8 cellular contexts compared by ENCODE assay signal in genomic region chr16:9092963-9093477, GRCh38. TPM values are rescaled to one million over a fixed set of nuclear protein-coding genes. Genes with fewer than 3 reads are reported as not detected.
DNase-seq lines count a peak whose midpoint lies in the region; ATAC-seq, FAIRE-seq and TF ChIP-seq lines count a peak whose summit lies in the region.

No MANE protein-coding gene starts in this region.

- H3K9ac ChIP-seq in endothelial cell of umbilical vein (replicated peaks; ENCODE audit: extremely low read depth, insufficient read depth, low read length) = peak overlapping the region; percentile 85

- peak overlapping the region; percentile 98 for H3K27ac Mint-ChIP-seq in nephron progenitor cell

- peaks cover 22 to 65% (median 59%) of the 10 kb centered on the region in 9 donors for H3K4me1 ChIP-seq in heart right ventricle
- peaks cover 40% of the 10 kb centered on the region for H3K4me1 ChIP-seq in endothelial cell of umbilical vein (ENCODE audit: control insufficient read depth, extremely low read depth, insufficient read depth, low read length)

- intact Hi-C loops in heart right ventricle (cut with DNase I) = loop anchor here in 4 of 10 donors (2.0 to 10.0 kb wide), 5 partner anchors 46 to 138 kb away; partner anchors contain the start of gene USP7 (in 3 of the 4)
- intact Hi-C loops in Right ventricle myocardium inferior (cut with DNase I) = loop anchor here (5.0 kb wide), 2 partner anchors 46 to 131 kb away; partner anchors contain the start of gene USP7
- intact Hi-C loops in endothelial cell of umbilical vein (cut with micrococcal nuclease) = loop anchor here (5.0 kb wide), 2 partner anchors 186 to 296 kb away; partner anchors contain the start of genes PMM2 and TMEM186

- ATAC-seq in heart right ventricle (no peak), Right ventricle myocardium inferior (no peak), GM21825 (IDR thresholded peaks at IDR 0.05; ENCODE audit: unreplicated experiment) (no peak)

- TF ChIP-seq POLR2A in endothelial cell of umbilical vein (IDR thresholded peaks at IDR 0.05; ENCODE audit: low read depth, low read length) = peak; percentile 6

- peak overlapping the region; percentile 100 for H3K4me2 ChIP-seq in endothelial cell of umbilical vein (ENCODE audit: insufficient read depth, low read length)

- H3K36me3 Mint-ChIP-seq in nephron progenitor cell (ENCODE audit: low read depth) = peaks cover 42% of the 10 kb centered on the region

- H4K20me1 ChIP-seq in endothelial cell of umbilical vein (replicated peaks; ENCODE audit: control insufficient read depth, extremely low read depth, insufficient read depth, low read length) = peaks cover 23% of the 10 kb centered on the region

- peaks cover 65% of the 10 kb centered on the region for H3K79me2 ChIP-seq in endothelial cell of umbilical vein (ENCODE audit: control insufficient read depth, insufficient read depth, low read length)

- H3K4me3 ChIP-seq in heart right ventricle = peak overlapping the region; percentile 80 to 98 (median 94)
- H3K4me3 ChIP-seq in endothelial cell of umbilical vein (replicated peaks in 1 of 3; ENCODE audit: insufficient read depth in 1 of 3, low read depth in 1 of 3, low read length in 3 of 3) = peak overlapping the region; percentile 73 to 89 (median 80)

- dilution Hi-C loops in endothelial cell of umbilical vein (cut with MboI; ENCODE audit: extremely low pct_ligation_motif_present, low sequenced_read_pairs) = no loop called here

- peak overlapping the region; percentile 96 to 100 (median 99) for H3K27ac ChIP-seq in heart right ventricle
- peak overlapping the region; percentile 52 for H3K27ac ChIP-seq in endothelial cell of umbilical vein (ENCODE audit: insufficient read depth, low read depth, low read length)

- 1 to 2% methylated on average over 23 of the region's 23 CpGs for WGBS in heart right ventricle, 2 donors

- no peak for FAIRE-seq in endothelial cell of umbilical vein (lab: Jason Lieb, UNC)

- H3K9me3 ChIP-seq in heart right ventricle (no peaks in the 10 kb centered on the region), endothelial cell of umbilical vein (replicated peaks; ENCODE audit: control insufficient read depth, insufficient read depth, low read length) (no peaks in the 10 kb centered on the region)

- DNase-seq in heart right ventricle = peak; percentile 23 to 30
- DNase-seq in Right ventricle myocardium inferior (ENCODE audit: missing footprints) = no peak
- peak; percentile 47 for DNase-seq in activated CD4-positive, alpha-beta T cell treated with anti-CD3 and anti-CD28 coated beads for 48 hours
- peak; percentile 30 for DNase-seq in endothelial cell of umbilical vein (ENCODE audit: low read depth, low spot score)
- DNase-seq in nephron progenitor cell = peak; percentile 51
- DNase-seq in mesenteric fat pad (ENCODE audit: low spot score) = no peak
- no peak for DNase-seq in AG08395 (ENCODE audit: low spot score)

- POLR2A ChIA-PET in endothelial cell of umbilical vein (lab: Charles Lee) = interaction anchor here (1.0 to 1.1 kb wide), 3 partner anchors 9 to 35 kb away, joined by 3 to 9 read pairs (median 6); no protein-coding TSS in a partner anchor

- H3K4me3 Mint-ChIP-seq in nephron progenitor cell = peak overlapping the region; percentile 98

- H3K27me3 ChIP-seq in heart right ventricle (no peaks in the 10 kb centered on the region), endothelial cell of umbilical vein (ENCODE audit: control insufficient read depth in 2 of 2, insufficient read depth in 2 of 2, low read length in 2 of 2) (no peaks in the 10 kb centered on the region)

- TSS peak; percentile 35 for BruUV-seq in endothelial cell of umbilical vein (replicated peaks; lab: Mats Ljungman, UMichigan)

- no peaks in the 10 kb centered on the region for H3K9me3 Mint-ChIP-seq in nephron progenitor cell

- CTCF ChIA-PET in endothelial cell of umbilical vein (lab: Charles Lee) = interaction anchor here (0.5 to 1.8 kb wide), 9 partner anchors 9 to 84 kb away, joined by 3 to 8 read pairs (median 4); no protein-coding TSS in a partner anchor

- no peak overlapping the region for H2AFZ ChIP-seq in endothelial cell of umbilical vein (ENCODE audit: low read depth, low read length)

- H3K4me1 Mint-ChIP-seq in nephron progenitor cell = peaks cover 59% of the 10 kb centered on the region

- H3K27me3 Mint-ChIP-seq in nephron progenitor cell (ENCODE audit: low read depth, poor library complexity) = peaks cover 4% of the 10 kb centered on the region

- TF ChIP-seq CTCF in heart right ventricle (IDR thresholded peaks at IDR 0.05) (no peak), endothelial cell of umbilical vein (IDR thresholded peaks at IDR 0.05; ENCODE audit: extremely low read depth in 1 of 2, insufficient read depth in 1 of 2, low read depth in 1 of 2, low read length in 2 of 2) (no peak), nephron progenitor cell (IDR thresholded peaks at IDR 0.05) (no peak)

- no peaks in the 10 kb centered on the region for H3K9me1 ChIP-seq in endothelial cell of umbilical vein (replicated peaks; ENCODE audit: control insufficient read depth, extremely low read depth, insufficient read depth, low read length)

- peaks cover 0 to 53% (median 0%) of the 10 kb centered on the region in 9 donors for H3K36me3 ChIP-seq in heart right ventricle
- H3K36me3 ChIP-seq in endothelial cell of umbilical vein (ENCODE audit: control insufficient read depth in 2 of 2, extremely low read depth in 1 of 2, insufficient read depth in 2 of 2, low read length in 2 of 2) = peaks cover 7 to 10% of the 10 kb centered on the region in 2 experiments

TF ChIP-seq in endothelial cell of umbilical vein, 7 proteins besides CTCF, POLR2A, EP300 and RAD21:
- no peak for TF ChIP-seq JUN (IDR thresholded peaks at IDR 0.05; ENCODE audit: borderline replicate concordance, insufficient read depth, insufficient read length, low read depth)
- TF ChIP-seq POLR2AphosphoS5 (IDR thresholded peaks at IDR 0.05; ENCODE audit: insufficient read depth, low read depth, low read length) = no peak
- TF ChIP-seq GATA2 (IDR thresholded peaks at IDR 0.05; ENCODE audit: insufficient read depth, insufficient read length, low read depth, low read length) = no peak
- TF ChIP-seq MAX (IDR thresholded peaks at IDR 0.05; ENCODE audit: insufficient read depth, insufficient read length) = no peak
- no peak for TF ChIP-seq FOS (IDR thresholded peaks at IDR 0.05; ENCODE audit: borderline replicate concordance, insufficient read depth, low read length)
- TF ChIP-seq MYC (IDR thresholded peaks at IDR 0.05; ENCODE audit: low read depth, low read length) = no peak
- no peak for TF ChIP-seq EZH2 (IDR thresholded peaks at IDR 0.05; ENCODE audit: borderline replicate concordance, low read depth, low read length, severe bottlenecking)

RNA-seq across cellular contexts. Expression of gene HAPSTR1, which starts 1.6 kb away (rescaled TPM):
- total RNA-seq in heart right ventricle (10 to 100 TPM; 57.2 to 74.7 (median 64.1) TPM), Right ventricle myocardium inferior (52.5 TPM), endothelial cell of umbilical vein (60.1 and 63.7 TPM in 2 replicates), mesenteric fat pad (57.7 TPM)
- polyA plus RNA-seq in heart right ventricle (10 to 100 TPM; 10.2 to 11.7 TPM), endothelial cell of umbilical vein (11.6 and 15.7 TPM in 2 replicates)
- polyA plus RNA-seq in endothelial cell of umbilical vein (2011; cell fraction: cytosol; rRNA removed) = 15.9 and 18.5 TPM in 2 replicates
- polyA plus RNA-seq in endothelial cell of umbilical vein (2011; cell fraction: nucleus; rRNA removed) = 20.5 and 27.5 TPM in 2 replicates
- polyA plus RNA-seq in endothelial cell of umbilical vein (2012) = 25.2 and 32.3 TPM in 2 replicates
- 43.8 and 48.6 TPM in 2 replicates for polyA minus RNA-seq in endothelial cell of umbilical vein
- 28.6 TPM for polyA minus RNA-seq in endothelial cell of umbilical vein (2011; cell fraction: cytosol; rRNA and poly(A)+ RNA removed)
- 28.1 and 40.5 TPM in 2 replicates for polyA minus RNA-seq in endothelial cell of umbilical vein (2011; cell fraction: nucleus; rRNA and poly(A)+ RNA removed)

Comparison
In these comparisons a context has a peak if more than half of its experiments do, and no peak if none do; other contexts are left out.
1. DNase-seq: peak in heart right ventricle (2 of 2), activated CD4-positive, alpha-beta T cell treated with anti-CD3 and anti-CD28 coated beads for 48 hours (single experiment), endothelial cell of umbilical vein (single experiment) and nephron progenitor cell (single experiment); none in Right ventricle myocardium inferior (single experiment), mesenteric fat pad (single experiment) and AG08395 (single experiment).